ENCODE assay signal across 8 cellular contexts in genomic region chr2:202377308-202377736, GRCh38. TPM values are rescaled to one million over a fixed set of nuclear protein-coding genes. Genes with fewer than 3 reads are reported as not detected.
DNase-seq lines count a peak whose midpoint lies in the region; ATAC-seq and TF ChIP-seq lines count a peak whose summit lies in the region.

No MANE protein-coding gene starts in this region.

- peak overlapping the region; percentile 83 for H3K27ac ChIP-seq in angular gyrus (ENCODE audit: low read depth, low read length)
- peak overlapping the region; percentile 90 for H3K27ac ChIP-seq in psoas muscle

- 0 to 1% (median 0%) methylated on average over 29 of the region's 29 CpGs for WGBS in psoas muscle, 3 donors

- intact Hi-C loops in psoas muscle (cut with DNase I) = loop anchor here in 1 of 2 donors (5.0 kb wide), 3 partner anchors 60 to 520 kb away; no protein-coding TSS in a partner anchor

- H3K36me3 ChIP-seq in NT2/D1 (ENCODE audit: insufficient read depth, insufficient read length, low read length) (no peaks in the 10 kb centered on the region), psoas muscle (ENCODE audit: insufficient read depth in 1 of 2, low read depth in 1 of 2) (no peaks in the 10 kb centered on the region)

- H3K4me3 ChIP-seq in NT2/D1 (ENCODE audit: insufficient read length, low read depth) = peak overlapping the region; percentile 97
- peak overlapping the region; percentile 77 for H3K4me3 ChIP-seq in psoas muscle

- TF ChIP-seq CTCF in psoas muscle (IDR thresholded peaks at IDR 0.05) = no peak

- no peaks in the 10 kb centered on the region for H3K9me3 ChIP-seq in NT2/D1 (ENCODE audit: insufficient read depth, low read length)
- no peaks in the 10 kb centered on the region for H3K9me3 ChIP-seq in psoas muscle

- DNase-seq in NCI-H748 (lab: John Stamatoyannopoulos, UW; ENCODE audit: unreplicated experiment) (peak; percentile 62), NCI-H748 treated with DMSO at 0.1 percent for 48 hours (lab: John Stamatoyannopoulos, UW) (no peak), NT2/D1 (ENCODE audit: low read depth, low spot score) (no peak), hepatic stellate cell (ENCODE audit: low spot score) (peak; percentile 29), psoas muscle (peak; percentile 55 to 76), COR-L47 (lab: John Stamatoyannopoulos, UW) (no peak), NCI-H187 treated with DMSO at 0.1 percent for 48 hours (lab: John Stamatoyannopoulos, UW) (no peak)

- peak; percentile 50 to 61 (median 60) for ATAC-seq in psoas muscle

- H3K9ac ChIP-seq in NT2/D1 (ENCODE audit: insufficient read length, low read depth) = peak overlapping the region; percentile 98

- H3K27me3 ChIP-seq in NT2/D1 (ENCODE audit: insufficient read depth, insufficient read length) (no peaks in the 10 kb centered on the region), psoas muscle (ENCODE audit: insufficient read depth in 3 of 3, low read length in 2 of 3) (no peaks in the 10 kb centered on the region)

- peaks cover 3% of the 10 kb centered on the region for H3K4me1 ChIP-seq in NT2/D1 (ENCODE audit: insufficient read depth, insufficient read length)
- H3K4me1 ChIP-seq in psoas muscle = peaks cover 18% of the 10 kb centered on the region

RNA-seq across cellular contexts. Expression of gene BMPR2, which starts 1.2 kb away (rescaled TPM):
- 10 to 100 TPM; 21.3 to 43.2 (median 34.4) TPM for total RNA-seq in psoas muscle
- 1 to 10 TPM; 3.9 to 9.2 (median 4.6) TPM for polyA plus RNA-seq in psoas muscle

Comparison
In these comparisons a context has a peak if more than half of its experiments do, and no peak if none do; other contexts are left out.
1. DNase-seq: peak in NCI-H748 (single experiment), hepatic stellate cell (single experiment) and psoas muscle (2 of 2); none in NCI-H748 treated with DMSO at 0.1 percent for 48 hours (single experiment), NT2/D1 (single experiment), COR-L47 (single experiment) and NCI-H187 treated with DMSO at 0.1 percent for 48 hours (single experiment).